Comparison of ENCODE assay signal across 14 cellular contexts in genomic region chr18:34767601-34768027, GRCh38. TPM values are rescaled to one million over a fixed set of nuclear protein-coding genes. Genes with fewer than 3 reads are reported as not detected.
DNase-seq lines count a peak whose midpoint lies in the region; ATAC-seq, FAIRE-seq and TF ChIP-seq lines count a peak whose summit lies in the region.
"Had no signal": no experiment of that assay in that cellular context is flagged by ENCODE, and none has a peak within 500 bp of the region (broad histone marks: within the 10 kb centered on the region; RNA-seq: fewer than 3 reads in every experiment).

No MANE protein-coding gene starts in this region.

- TF ChIP-seq CTCF in chondrocyte (IDR thresholded peaks at IDR 0.05) (no peak), thyroid gland (IDR thresholded peaks at IDR 0.05) (no peak)

- H3K36me3 Mint-ChIP-seq in chondrocyte (ENCODE audit: low read depth): no peaks in the 10 kb centered on the region
- H3K36me3 Mint-ChIP-seq: mesothelial cell of epicardium had no signal

- no peaks in the 10 kb centered on the region for H3K9me3 Mint-ChIP-seq in chondrocyte (ENCODE audit: low read depth)
- H3K9me3 Mint-ChIP-seq: mesothelial cell of epicardium had no signal

- ATAC-seq in GM18499 (IDR thresholded peaks at IDR 0.05; ENCODE audit: insufficient read depth, unreplicated experiment): peak; percentile 65
- ATAC-seq in HG03520 (IDR thresholded peaks at IDR 0.05; ENCODE audit: unreplicated experiment): peak; percentile 72
- ATAC-seq: activated CD8-positive, alpha-beta T cell treated with anti-CD3 and anti-CD28 coated beads, Interleukin-2, amount 10 ng/mL, durations not matched to agents 7 days and 5 days; gastroesophageal sphincter had no signal

- intact Hi-C loops in thyroid gland (cut with DNase I): no loop called here

- H3K27me3 Mint-ChIP-seq in chondrocyte (ENCODE audit: low read depth): no peaks in the 10 kb centered on the region

- 95 to 97% methylated on average over 1 of the region's 1 CpG for WGBS in thyroid gland, 2 donors

- H3K4me3 Mint-ChIP-seq in chondrocyte (ENCODE audit: unreplicated experiment): no peak overlapping the region
- H3K4me3 Mint-ChIP-seq: activated CD8-positive, alpha-beta T cell treated with anti-CD3 and anti-CD28 coated beads, Interleukin-2, amount 10 ng/mL, durations not matched to agents 7 days and 5 days; mesothelial cell of epicardium had no signal

- H3K27me3 ChIP-seq in thyroid gland: no peaks in the 10 kb centered on the region
- H3K27me3 ChIP-seq: gastroesophageal sphincter had no signal

- no peak for FAIRE-seq in HTR-8/SVneo (lab: Jason Lieb, UNC)

- peak overlapping the region; percentile 78 for H3K27ac Mint-ChIP-seq in chondrocyte (ENCODE audit: unreplicated experiment)
- H3K27ac Mint-ChIP-seq: activated CD8-positive, alpha-beta T cell treated with anti-CD3 and anti-CD28 coated beads, Interleukin-2, amount 10 ng/mL, durations not matched to agents 7 days and 5 days; mesothelial cell of epicardium had no signal

- DNase-seq in chondrocyte (ENCODE audit: low spot score) (no peak), renal cortical epithelial cell (ENCODE audit: low read depth) (peak; percentile 84), HTR-8/SVneo (ENCODE audit: insufficient read length, low spot score) (no peak), thyroid gland (no peak), NCI-H1417 (lab: John Stamatoyannopoulos, UW) (no peak)
- DNase-seq in stimulated activated naive CD4-positive, alpha-beta T cell (lab: John Stamatoyannopoulos, UW): no peak
- DNase-seq: activated CD8-positive, alpha-beta T cell treated with anti-CD3 and anti-CD28 coated beads, Interleukin-2, amount 10 ng/mL, durations not matched to agents 7 days and 5 days; amygdala; DMS79 treated with DMSO at 0.1 percent for 48 hours; NCI-H345 had no signal

- peaks cover 30% of the 10 kb centered on the region for H3K4me1 Mint-ChIP-seq in chondrocyte (ENCODE audit: low read depth)

- H3K4me3 ChIP-seq in thyroid gland (replicated peaks in 1 of 3): no peak overlapping the region
- H3K4me3 ChIP-seq: gastroesophageal sphincter had no signal

- H3K4me1 ChIP-seq in thyroid gland: peaks cover 0 to 1% of the 10 kb centered on the region in 2 donors

- no peaks in the 10 kb centered on the region for H3K36me3 ChIP-seq in thyroid gland

- no peak overlapping the region for H3K27ac ChIP-seq in thyroid gland
- H3K27ac ChIP-seq: gastroesophageal sphincter had no signal

- H3K9me3 ChIP-seq in thyroid gland: no peaks in the 10 kb centered on the region
- H3K9me3 ChIP-seq: gastroesophageal sphincter had no signal

- no peak for TF ChIP-seq POLR2A in thyroid gland (IDR thresholded peaks at IDR 0.05)

RNA-seq across cellular contexts. Expression of gene DTNA, which starts 57.5 kb away (rescaled TPM):
- total RNA-seq in chondrocyte (3.7 to 5.8 TPM (median 3.7 TPM) in 3 replicates), renal cortical epithelial cell (10.4 and 21.1 TPM in 2 replicates), thyroid gland (100 to 1,000 TPM in 2 of 4 donors, 10 to 100 TPM in 2; 81.0 to 236 (median 119) TPM)
- total RNA-seq: activated CD8-positive, alpha-beta T cell treated with anti-CD3 and anti-CD28 coated beads, Interleukin-2, amount 10 ng/mL, durations not matched to agents 7 days and 5 days had no signal
